9 cellular contexts compared by ENCODE assay signal in the genomic region with DNA sequence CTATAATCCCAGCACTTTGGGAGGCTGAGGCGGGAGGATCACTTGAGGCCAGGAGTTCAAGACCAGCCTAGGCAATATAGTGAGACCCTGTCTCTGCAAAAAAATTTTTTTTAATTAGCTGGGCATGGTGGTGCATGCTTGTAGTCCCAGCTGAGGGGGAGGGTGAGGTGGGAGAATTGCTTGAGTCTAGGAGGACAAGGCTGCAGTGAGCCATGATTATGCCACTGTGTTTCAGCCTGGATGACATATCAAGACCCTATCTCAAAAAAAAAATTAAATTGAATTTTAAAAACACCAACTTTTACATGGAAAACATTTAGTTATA. TPM values are rescaled to one million over a fixed set of nuclear protein-coding genes. Genes with fewer than 3 reads are reported as not detected.
A peak's percentile ranks its signal among the peaks of the same experiment; 100 is the strongest.
DNase-seq lines count a peak whose midpoint lies in the region; ATAC-seq lines count a peak whose summit lies in the region.
"Not testable (repeated sequence)": the region's sequence is repeated elsewhere in the genome, so short reads cannot be mapped to it uniquely, and the experiment has no call there.
"Had no signal": no experiment of that assay in that cellular context is flagged by ENCODE, and none has a peak within 500 bp of the region (broad histone marks: within the 10 kb centered on the region; RNA-seq: fewer than 3 reads in every experiment).

No MANE protein-coding gene starts in this region.

- H3K4me1 ChIP-seq in BLaER1 (peaks cover 22% of the 10 kb centered on the region), SJCRH30 (peaks cover 17% of the 10 kb centered on the region; the same call in 1 of the 2 replicates), mucosa of stomach (ENCODE audit: control insufficient read depth, insufficient read depth, low read length) (peaks cover 13% of the 10 kb centered on the region)
- not testable (repeated sequence) for H3K4me1 ChIP-seq in endocrine pancreas (ENCODE audit: control insufficient read depth, insufficient read depth, low read length)

- H3K4me3 ChIP-seq in BLaER1 (peak overlapping the region; percentile 63), SJCRH30 (peak overlapping the region; percentile 53), endocrine pancreas (ENCODE audit: control insufficient read depth, insufficient read depth, low read length) (peak overlapping the region; percentile 76), mucosa of stomach (ENCODE audit: low read length) (peak overlapping the region; percentile 38)

- H3K4me3 Mint-ChIP-seq in activated T-cell treated with anti-CD3 and anti-CD28 coated beads, Interleukin-2, amount 50 U/mL, for 72 hours, result peak overlapping the region; percentile 93 to 95
- H3K4me3 Mint-ChIP-seq in stimulated activated naive B cell treated with anti-CD40 and anti-IgM and Interleukin-4, amounts not matched to agents 10 μg/mL and 1 μg/mL and 100 μg/mL, for 72 hours, result peak overlapping the region; percentile 99 to 100

- H3K4me1 Mint-ChIP-seq in activated T-cell treated with anti-CD3 and anti-CD28 coated beads, Interleukin-2, amount 50 U/mL, for 72 hours (ENCODE audit: low read depth), result peaks cover 63% of the 10 kb centered on the region
- peaks cover 19 to 45% of the 10 kb centered on the region in 2 donors for H3K4me1 Mint-ChIP-seq in stimulated activated naive B cell treated with anti-CD40 and anti-IgM and Interleukin-4, amounts not matched to agents 10 μg/mL and 1 μg/mL and 100 μg/mL, for 72 hours

- H3K36me3 ChIP-seq in BLaER1; SJCRH30; endocrine pancreas (ENCODE audit: control insufficient read depth, insufficient read depth, low read length); mucosa of stomach (ENCODE audit: control insufficient read depth, insufficient read depth, low read length): not testable (repeated sequence)

- not testable (repeated sequence) for H4K20me1 ChIP-seq in BLaER1

- H3K27me3 Mint-ChIP-seq in activated T-cell treated with anti-CD3 and anti-CD28 coated beads, Interleukin-2, amount 50 U/mL, for 72 hours (ENCODE audit: low read depth); stimulated activated naive B cell treated with anti-CD40 and anti-IgM and Interleukin-4, amounts not matched to agents 10 μg/mL and 1 μg/mL and 100 μg/mL, for 72 hours: not testable (repeated sequence)

- H3K27ac ChIP-seq in BLaER1 (peak overlapping the region; percentile 82; the same call in 1 of the 2 replicates), SJCRH30 (peak overlapping the region; percentile 93)

- H3K27ac Mint-ChIP-seq in activated T-cell treated with anti-CD3 and anti-CD28 coated beads, Interleukin-2, amount 50 U/mL, for 72 hours, result peak overlapping the region; percentile 98
- peak overlapping the region; percentile 100 for H3K27ac Mint-ChIP-seq in stimulated activated naive B cell treated with anti-CD40 and anti-IgM and Interleukin-4, amounts not matched to agents 10 μg/mL and 1 μg/mL and 100 μg/mL, for 72 hours

- not testable (repeated sequence) for DNase-seq in SJCRH30; activated T-cell treated with anti-CD3 and anti-CD28 coated beads, Interleukin-2, amount 50 U/mL, for 72 hours; stimulated activated naive B cell treated with anti-CD40 and anti-IgM and Interleukin-4, amounts not matched to agents 10 μg/mL and 1 μg/mL and 100 μg/mL, for 72 hours

- not testable (repeated sequence) for H3K27me3 ChIP-seq in BLaER1; SJCRH30; endocrine pancreas (ENCODE audit: control insufficient read depth, insufficient read depth, low read length); mucosa of stomach (ENCODE audit: control insufficient read depth, insufficient read depth, low read length)

- H3K9me3 ChIP-seq in BLaER1, result peaks cover 13% of the 10 kb centered on the region
- H3K9me3 ChIP-seq in SJCRH30 (replicated peaks); endocrine pancreas (ENCODE audit: control insufficient read depth, low read length); mucosa of stomach (ENCODE audit: control insufficient read depth, low read length): not testable (repeated sequence)

- peak overlapping the region; percentile 76 for H3K9ac ChIP-seq in BLaER1
- not testable (repeated sequence) for H3K9ac ChIP-seq in endocrine pancreas (ENCODE audit: control insufficient read depth, insufficient read depth, low read length)
- H3K9ac ChIP-seq in mucosa of stomach (ENCODE audit: low read length), result peak overlapping the region; percentile 76

- H3K9me3 Mint-ChIP-seq in activated T-cell treated with anti-CD3 and anti-CD28 coated beads, Interleukin-2, amount 50 U/mL, for 72 hours; stimulated activated naive B cell treated with anti-CD40 and anti-IgM and Interleukin-4, amounts not matched to agents 10 μg/mL and 1 μg/mL and 100 μg/mL, for 72 hours: not testable (repeated sequence)

- peak; percentile 12 for ATAC-seq in GM19463 (IDR thresholded peaks at IDR 0.05; ENCODE audit: unreplicated experiment)
- ATAC-seq in HG03159 (IDR thresholded peaks at IDR 0.05; ENCODE audit: unreplicated experiment), result peak; percentile 9
- ATAC-seq in activated T-cell treated with anti-CD3 and anti-CD28 coated beads, Interleukin-2, amount 50 U/mL, for 72 hours (replicated peaks in 1 of 2), result not testable (repeated sequence)
- ATAC-seq in stimulated activated naive B cell treated with anti-CD40 and anti-IgM and Interleukin-4, amounts not matched to agents 10 μg/mL and 1 μg/mL and 100 μg/mL, for 72 hours (replicated peaks), result peak in 1 of 2 donors; percentile 49

- peak overlapping the region; percentile 71 for H3K4me2 ChIP-seq in BLaER1

- peaks cover 8 to 15% of the 10 kb centered on the region in 2 donors for H3K36me3 Mint-ChIP-seq in activated T-cell treated with anti-CD3 and anti-CD28 coated beads, Interleukin-2, amount 50 U/mL, for 72 hours (ENCODE audit: insufficient read depth in 2 of 2)
- peaks cover 18 to 20% of the 10 kb centered on the region in 2 donors for H3K36me3 Mint-ChIP-seq in stimulated activated naive B cell treated with anti-CD40 and anti-IgM and Interleukin-4, amounts not matched to agents 10 μg/mL and 1 μg/mL and 100 μg/mL, for 72 hours

RNA-seq across cellular contexts. Expression of gene CTSS, which starts 0.4 kb away (rescaled TPM):
- total RNA-seq in SJCRH30 (2014; rRNA removed; shearing (Covaris generic)), result 14.2 and 14.4 TPM in 2 replicates
- total RNA-seq in activated T-cell treated with anti-CD3 and anti-CD28 coated beads, Interleukin-2, amount 50 U/mL, for 72 hours, result 10 to 100 TPM; 47.1 to 70.8 TPM

RNA-seq across cellular contexts. Expression of gene CTSK, which starts 42.1 kb away (rescaled TPM):
- 0.97 and 1.3 TPM in 2 replicates for total RNA-seq in SJCRH30 (2014; rRNA removed; shearing (Covaris generic))
- 1 to 10 TPM; 8.3 to 9.7 TPM for total RNA-seq in activated T-cell treated with anti-CD3 and anti-CD28 coated beads, Interleukin-2, amount 50 U/mL, for 72 hours

RNA-seq across cellular contexts. Expression of gene HORMAD1, which starts 45.2 kb away (rescaled TPM):
- total RNA-seq in SJCRH30 (2014; rRNA removed; shearing (Covaris generic)), result 0.36 TPM in 1 of 2 replicates, not detected in the other
- total RNA-seq in activated T-cell treated with anti-CD3 and anti-CD28 coated beads, Interleukin-2, amount 50 U/mL, for 72 hours, result under 1 TPM in 1 of 2 donors, not detected in 1; 0.19 TPM
- total RNA-seq: M059J had no signal
